Comparison of ENCODE assay signal across 12 cellular contexts in the genomic region with DNA sequence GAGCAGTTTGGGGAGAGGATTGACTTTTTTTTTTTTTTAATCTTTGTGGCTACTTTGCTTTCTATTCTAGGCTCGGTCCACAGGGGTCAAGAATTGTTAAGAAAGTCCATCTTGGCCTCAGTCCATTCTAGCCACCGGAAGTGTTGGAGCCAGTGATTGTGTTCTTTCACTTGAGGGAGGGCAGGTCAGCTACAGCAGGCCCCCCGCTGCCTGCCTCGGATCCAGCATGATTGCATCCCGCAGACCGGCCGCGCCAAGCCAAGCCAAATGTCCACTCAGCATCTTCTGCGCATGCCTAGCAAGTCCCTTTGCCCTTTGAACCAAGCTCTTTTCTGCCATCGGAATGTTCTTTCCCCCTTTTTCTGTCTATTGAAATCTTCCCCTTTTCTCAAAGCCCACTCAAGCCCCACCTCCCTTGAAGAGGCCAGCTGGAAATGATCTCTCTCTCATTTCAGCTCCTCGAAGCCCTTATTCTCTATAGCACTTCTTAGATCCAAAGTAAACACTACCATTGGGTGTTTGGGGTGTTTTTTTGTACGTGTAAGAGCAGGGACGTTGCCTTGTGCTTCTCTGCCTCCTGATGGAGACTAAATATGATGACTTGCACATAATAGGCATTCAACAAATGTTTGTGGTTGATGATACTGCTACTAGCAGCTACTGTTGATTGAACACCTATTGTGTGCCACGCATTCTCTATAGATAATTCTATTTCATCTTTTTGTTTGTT.
A peak's percentile ranks its signal among the peaks of the same experiment; 100 is the strongest.
DNase-seq lines count a peak whose midpoint lies in the region; ATAC-seq and TF ChIP-seq lines count a peak whose summit lies in the region.
"Had no signal": no experiment of that assay in that cellular context is flagged by ENCODE, and none has a peak within 500 bp of the region (broad histone marks: within the 10 kb centered on the region; RNA-seq: fewer than 3 reads in every experiment).

No MANE protein-coding gene starts in this region.

- H3K4me3 ChIP-seq in ascending aorta (peak overlapping the region; percentile 23 to 37), tibial artery (peak overlapping the region; percentile 15 to 31)

- no peak for DNase-seq in activated T-cell treated with anti-CD3 and anti-CD28 coated beads, Interleukin-2, amount 50 U/mL, for 4 hours
- DNase-seq in activated T-cell treated with anti-CD3 and anti-CD28 coated beads, Interleukin-2, amount 50 U/mL, for 48 hours = no peak
- no peak for DNase-seq in ascending aorta (ENCODE audit: low spot score in 2 of 2)
- DNase-seq in left kidney (ENCODE audit: low read depth, low spot score) = peak; percentile 47
- peak in 1 of 2 donors; percentile 20 for DNase-seq in tibial artery
- DNase-seq in middle frontal gyrus (ENCODE audit: extremely low spot score, low spot score) = no peak
- no peak for DNase-seq in GM19240 (ENCODE audit: insufficient read length, low spot score)
- DNase-seq: activated CD4-positive, alpha-beta T cell treated with anti-CD3 and anti-CD28 coated beads for 4 hours; midbrain; NCI-H1694 treated with DMSO at 0.1 percent for 48 hours had no signal

- TF ChIP-seq CTCF in ascending aorta (IDR thresholded peaks at IDR 0.05) = no peak
- peak in 1 of 2 experiments; percentile 4 for TF ChIP-seq CTCF in tibial artery (IDR thresholded peaks at IDR 0.05)

- H3K36me3 Mint-ChIP-seq in activated T-cell treated with anti-CD3 and anti-CD28 coated beads, Interleukin-2, amount 50 U/mL, for 4 hours (ENCODE audit: insufficient read depth) = no peaks in the 10 kb centered on the region
- H3K36me3 Mint-ChIP-seq: stimulated activated memory B cell treated with anti-CD40 and anti-IgM and Interleukin-4, amounts not matched to agents 10 μg/mL and 1 μg/mL and 100 μg/mL, for 72 hours had no signal

- intact Hi-C loops in ascending aorta (cut with DNase I) = no loop called here
- intact Hi-C loops in tibial artery (cut with DNase I; ENCODE audit: low total_unique reads) = no loop called here

- H3K9me3 ChIP-seq in ascending aorta (no peaks in the 10 kb centered on the region), tibial artery (no peaks in the 10 kb centered on the region)

- H3K9me3 Mint-ChIP-seq in activated T-cell treated with anti-CD3 and anti-CD28 coated beads, Interleukin-2, amount 50 U/mL, for 4 hours = no peaks in the 10 kb centered on the region
- H3K9me3 Mint-ChIP-seq: stimulated activated memory B cell treated with anti-CD40 and anti-IgM and Interleukin-4, amounts not matched to agents 10 μg/mL and 1 μg/mL and 100 μg/mL, for 72 hours had no signal

- H3K4me1 ChIP-seq in ascending aorta (no peaks in the 10 kb centered on the region), tibial artery (peaks cover 0 to 6% (median 0%) of the 10 kb centered on the region in 4 donors)

- H3K4me3 Mint-ChIP-seq in activated T-cell treated with anti-CD3 and anti-CD28 coated beads, Interleukin-2, amount 50 U/mL, for 4 hours = peak overlapping the region; percentile 35
- H3K4me3 Mint-ChIP-seq: stimulated activated memory B cell treated with anti-CD40 and anti-IgM and Interleukin-4, amounts not matched to agents 10 μg/mL and 1 μg/mL and 100 μg/mL, for 72 hours had no signal

- H3K36me3 ChIP-seq in ascending aorta = no peaks in the 10 kb centered on the region
- H3K36me3 ChIP-seq in tibial artery = no peaks in the 10 kb centered on the region

- H3K27me3 Mint-ChIP-seq in activated T-cell treated with anti-CD3 and anti-CD28 coated beads, Interleukin-2, amount 50 U/mL, for 4 hours (ENCODE audit: low read depth) = no peaks in the 10 kb centered on the region
- H3K27me3 Mint-ChIP-seq: stimulated activated memory B cell treated with anti-CD40 and anti-IgM and Interleukin-4, amounts not matched to agents 10 μg/mL and 1 μg/mL and 100 μg/mL, for 72 hours had no signal

- no peaks in the 10 kb centered on the region for H3K27me3 ChIP-seq in ascending aorta
- H3K27me3 ChIP-seq in tibial artery = no peaks in the 10 kb centered on the region

- H3K27ac ChIP-seq in ascending aorta = no peak overlapping the region
- no peak overlapping the region for H3K27ac ChIP-seq in tibial artery

- H3K4me1 Mint-ChIP-seq in activated T-cell treated with anti-CD3 and anti-CD28 coated beads, Interleukin-2, amount 50 U/mL, for 4 hours (ENCODE audit: low read depth) = peaks cover 11% of the 10 kb centered on the region
- H3K4me1 Mint-ChIP-seq: stimulated activated memory B cell treated with anti-CD40 and anti-IgM and Interleukin-4, amounts not matched to agents 10 μg/mL and 1 μg/mL and 100 μg/mL, for 72 hours had no signal

- no peak for ATAC-seq in activated T-cell treated with anti-CD3 and anti-CD28 coated beads, Interleukin-2, amount 50 U/mL, for 4 hours
- ATAC-seq in GM19324 (IDR thresholded peaks at IDR 0.05; ENCODE audit: low FRiP score, unreplicated experiment) = no peak
- ATAC-seq: stimulated activated memory B cell treated with anti-CD40 and anti-IgM and Interleukin-4, amounts not matched to agents 10 μg/mL and 1 μg/mL and 100 μg/mL, for 72 hours had no signal
